8 cellular contexts compared by ENCODE assay signal in the genomic region with DNA sequence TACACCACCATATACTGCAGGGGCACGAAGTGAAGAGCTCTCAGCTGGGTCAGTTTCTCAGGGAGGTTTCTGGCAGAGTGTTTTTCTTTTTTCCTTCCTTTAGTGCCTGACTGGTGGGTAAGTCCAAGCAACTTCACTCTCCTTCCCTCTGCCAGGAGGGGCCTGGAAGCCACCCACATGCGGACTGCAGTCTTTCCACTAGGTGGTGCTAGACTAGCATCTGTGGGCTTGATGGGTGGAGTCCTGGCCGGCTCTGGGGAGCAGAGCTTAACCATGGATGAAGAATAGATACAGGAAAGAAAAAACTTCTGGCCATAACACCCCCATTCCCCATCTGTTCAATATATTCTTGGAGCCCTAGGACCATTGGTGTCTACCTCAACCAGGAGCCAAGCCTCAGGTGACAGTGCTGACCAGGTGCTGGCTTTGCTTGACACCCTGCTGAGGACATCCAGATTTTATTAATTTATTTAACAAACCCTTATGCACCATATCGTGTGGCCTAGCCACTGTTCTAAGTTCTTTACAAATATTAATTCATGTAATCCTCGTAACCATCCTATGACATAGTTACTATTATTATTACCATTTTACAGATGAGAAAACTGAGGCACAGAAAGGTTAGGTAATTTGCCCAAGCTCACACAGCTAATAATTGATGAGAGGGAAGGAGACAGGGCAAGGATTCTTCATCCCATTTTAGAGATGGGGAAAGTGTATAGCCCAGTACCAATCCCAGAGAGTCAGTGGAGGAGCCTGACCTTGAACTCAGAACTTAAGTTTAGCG.
DNase-seq lines count a peak whose midpoint lies in the region; ATAC-seq and TF ChIP-seq lines count a peak whose summit lies in the region.

No MANE protein-coding gene starts in this region.

- H3K4me2 ChIP-seq in HCT116 (ENCODE audit: low read length): no peak overlapping the region

- no peak overlapping the region for H3K27ac Mint-ChIP-seq in activated CD8-positive, alpha-beta T cell treated with anti-CD3 and anti-CD28 coated beads for 36 hours

- H3K9ac ChIP-seq in HCT116 (ENCODE audit: low read length): no peak overlapping the region

- H3K79me2 ChIP-seq in HCT116 (ENCODE audit: insufficient read depth, low read length): no peaks in the 10 kb centered on the region

- no peaks in the 10 kb centered on the region for H3K9me3 Mint-ChIP-seq in activated CD8-positive, alpha-beta T cell treated with anti-CD3 and anti-CD28 coated beads for 36 hours

- ATAC-seq in HCT116: peak; percentile 97
- peak; percentile 74 for ATAC-seq in activated CD8-positive, alpha-beta T cell treated with anti-CD3 and anti-CD28 coated beads for 36 hours
- no peak for ATAC-seq in GM21423 (IDR thresholded peaks at IDR 0.05; ENCODE audit: unreplicated experiment)
- ATAC-seq in HG02884 (IDR thresholded peaks at IDR 0.05; ENCODE audit: unreplicated experiment): no peak

- no peaks in the 10 kb centered on the region for H3K9me2 ChIP-seq in HCT116 (ENCODE audit: insufficient read depth)

- RAD21 ChIA-PET in HCT116 (lab: Charles Lee; ENCODE audit: low non-redundant PET in 1 of 2, low total read pairs in 2 of 2, uncharacterized antibody in 2 of 2, unreplicated experiment in 2 of 2): no interaction called here

- H3K9me3 ChIP-seq in HCT116 (ENCODE audit: control insufficient read depth in 1 of 2, insufficient read depth in 1 of 2, low read depth in 1 of 2, low read length in 2 of 2): no peaks in the 10 kb centered on the region

- H3K4me1 ChIP-seq in HCT116 (ENCODE audit: control insufficient read depth in 1 of 2, insufficient read depth in 2 of 2, low read length in 2 of 2): no peaks in the 10 kb centered on the region

- peaks cover 25% of the 10 kb centered on the region; the same call in 1 of the 2 replicates for H3K27me3 ChIP-seq in HCT116 (ENCODE audit: insufficient read depth, low read length)

- H3K4me3 Mint-ChIP-seq in activated CD8-positive, alpha-beta T cell treated with anti-CD3 and anti-CD28 coated beads for 36 hours: no peak overlapping the region

- BruUV-seq in HCT116 (replicated peaks; lab: Mats Ljungman, UMichigan): no TSS peak

- peaks cover 12% of the 10 kb centered on the region for H3K4me1 Mint-ChIP-seq in activated CD8-positive, alpha-beta T cell treated with anti-CD3 and anti-CD28 coated beads for 36 hours (ENCODE audit: low read depth)

- POLR2A ChIA-PET in HCT116 (lab: Charles Lee): no interaction called here
- POLR2A ChIA-PET in activated CD8-positive, alpha-beta T cell treated with anti-CD3 and anti-CD28 coated beads for 36 hours (lab: Charles Lee): interaction anchor here (1.1 kb wide), 1 partner anchor 155 kb away, joined by 3 read pairs; no protein-coding TSS in a partner anchor

- H3K27ac ChIP-seq in HCT116 (ENCODE audit: low read depth, low read length): no peak overlapping the region

- DNase-seq in COR-L47 (lab: John Stamatoyannopoulos, UW): peak; percentile 79
- DNase-seq in HCT116 (ENCODE audit: low read depth, low spot score): peak; percentile 68
- DNase-seq in NCI-H510A treated with DMSO at 0.1 percent for 48 hours (lab: John Stamatoyannopoulos, UW): peak; percentile 95
- DNase-seq in activated CD8-positive, alpha-beta T cell treated with anti-CD3 and anti-CD28 coated beads for 36 hours: peak; percentile 65
- peak; percentile 42 for DNase-seq in foreskin melanocyte
- DNase-seq in renal cortical epithelial cell (ENCODE audit: low read depth): peak; percentile 15

- H3K27me3 Mint-ChIP-seq in activated CD8-positive, alpha-beta T cell treated with anti-CD3 and anti-CD28 coated beads for 36 hours: peaks cover 3% of the 10 kb centered on the region

- peak; percentile 86 for TF ChIP-seq RAD21 in HCT116 (IDR thresholded peaks at IDR 0.05; ENCODE audit: low read depth)

- TF ChIP-seq POLR2A in HCT116 (IDR thresholded peaks at IDR 0.05; ENCODE audit: borderline replicate concordance, extremely low read depth, insufficient read depth, insufficient read length): no peak

- peak; percentile 70 to 99 (median 96) for TF ChIP-seq CTCF in HCT116 (IDR thresholded peaks at IDR 0.05 in 2 of 3, conservative IDR thresholded peaks at IDR 0.05 in 1 of 3; ENCODE audit: borderline replicate concordance in 1 of 3, insufficient read depth in 1 of 3, low read depth in 2 of 3, low read length in 2 of 3)
- TF ChIP-seq CTCF in activated CD8-positive, alpha-beta T cell treated with anti-CD3 and anti-CD28 coated beads for 36 hours (IDR thresholded peaks at IDR 0.05): peak; percentile 68

- H3K36me3 Mint-ChIP-seq in activated CD8-positive, alpha-beta T cell treated with anti-CD3 and anti-CD28 coated beads for 36 hours (ENCODE audit: low read depth): no peaks in the 10 kb centered on the region

- H2AFZ ChIP-seq in HCT116 (ENCODE audit: low read depth, low read length, poor library complexity, severe bottlenecking): no peak overlapping the region

- no peaks in the 10 kb centered on the region for H4K20me1 ChIP-seq in HCT116 (ENCODE audit: insufficient read depth)

- no peak overlapping the region for H3K4me3 ChIP-seq in HCT116 (replicated peaks in 1 of 2; ENCODE audit: low read depth in 1 of 2, low read length in 2 of 2)

- CTCF ChIA-PET in HCT116 (lab: Charles Lee): interaction anchor here (0.5 to 2.2 kb wide), 14 partner anchors 9 to 713 kb away, joined by 3 to 6 read pairs (median 4); no protein-coding TSS in a partner anchor
- CTCF ChIA-PET in activated CD8-positive, alpha-beta T cell treated with anti-CD3 and anti-CD28 coated beads for 36 hours (lab: Charles Lee): interaction anchor here (0.6 to 3.3 kb wide), 12 partner anchors 9 to 825 kb away, joined by 3 to 14 read pairs (median 3); no protein-coding TSS in a partner anchor

- intact Hi-C loops in HCT116 (cut with micrococcal nuclease): loop anchor here (2.0 to 10.0 kb wide), 4 partner anchors 428 to 825 kb away; no protein-coding TSS in a partner anchor
- intact Hi-C loops in activated CD8-positive, alpha-beta T cell treated with anti-CD3 and anti-CD28 coated beads for 36 hours (cut with micrococcal nuclease): no loop called here

- no peaks in the 10 kb centered on the region for H3K36me3 ChIP-seq in HCT116 (ENCODE audit: control insufficient read depth in 1 of 2, insufficient read depth in 2 of 2, low read length in 2 of 2)

TF ChIP-seq in HCT116, 20 proteins besides CTCF, POLR2A, EP300 and RAD21:
- TF ChIP-seq JUND (IDR thresholded peaks at IDR 0.05) (no peak), ATF3 (IDR thresholded peaks at IDR 0.05) (no peak), ZNF274 (IDR thresholded peaks at IDR 0.05; ENCODE audit: low read depth, low read length) (no peak)
- TF ChIP-seq, protein P1, sequence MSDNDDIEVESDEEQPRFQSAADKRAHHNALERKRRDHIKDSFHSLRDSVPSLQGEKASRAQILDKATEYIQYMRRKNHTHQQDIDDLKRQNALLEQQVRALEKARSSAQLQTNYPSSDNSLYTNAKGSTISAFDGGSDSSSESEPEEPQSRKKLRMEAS (IDR thresholded peaks at IDR 0.05): no peak

Comparison
In these comparisons a context has a peak if more than half of its experiments do, and no peak if none do; other contexts are left out.
1. DNase-seq: peak in every context shown above with its lines; median percentile 95 in NCI-H510A treated with DMSO at 0.1 percent for 48 hours; 79 in COR-L47; 68 in HCT116; 65 in activated CD8-positive, alpha-beta T cell treated with anti-CD3 and anti-CD28 coated beads for 36 hours; 42 in foreskin melanocyte; 15 in renal cortical epithelial cell.
2. ATAC-seq: peak in HCT116 (single experiment) and activated CD8-positive, alpha-beta T cell treated with anti-CD3 and anti-CD28 coated beads for 36 hours (single experiment); none in GM21423 (single experiment) and HG02884 (single experiment).